ENCODE assay signal across 26 cellular contexts in the genomic region with DNA sequence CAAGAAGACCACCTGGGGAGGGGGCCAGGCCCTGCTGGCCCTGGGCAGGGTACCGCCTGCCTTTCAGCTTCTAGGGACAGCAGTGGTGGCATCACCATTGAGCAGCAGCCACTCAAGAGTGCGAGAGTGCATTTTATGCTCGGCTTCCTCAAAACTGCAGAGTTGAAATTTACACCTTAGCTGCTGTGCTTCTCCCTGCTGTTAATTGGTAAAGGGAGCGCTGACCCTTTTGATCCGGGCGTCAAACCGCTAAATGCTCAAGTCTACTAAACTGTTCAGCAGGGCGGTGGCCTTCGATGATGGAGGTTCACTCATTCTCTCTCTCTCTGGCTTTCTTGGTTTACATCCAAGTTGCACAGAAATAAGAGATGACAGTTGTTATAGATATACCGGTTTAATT.
DNase-seq lines count a peak whose midpoint lies in the region; FAIRE-seq and TF ChIP-seq lines count a peak whose summit lies in the region.
"Had no signal": no experiment of that assay in that cellular context is flagged by ENCODE, and none has a peak within 500 bp of the region (broad histone marks: within the 10 kb centered on the region; RNA-seq: fewer than 3 reads in every experiment).

No MANE protein-coding gene starts in this region.

- no peaks in the 10 kb centered on the region for H3K9me3 ChIP-seq in H9 (ENCODE audit: control insufficient read depth, low read depth, low read length)
- no peaks in the 10 kb centered on the region for H3K9me3 ChIP-seq in H1 (ENCODE audit: insufficient read depth in 2 of 2, low read depth in 1 of 2, low read length in 1 of 2)
- H3K9me3 ChIP-seq: A549 had no signal

- H3K27ac ChIP-seq in H9 (ENCODE audit: insufficient read length, low read depth, low read length) (no peak overlapping the region), H1 (ENCODE audit: low read depth, low read length) (no peak overlapping the region)
- H3K27ac ChIP-seq: A549; BLaER1 treated with 17β-estradiol and CSF1 and Interleukin-3, amounts not matched to agents 10 nM and 100 nM had no signal

- no peak for TF ChIP-seq CTCF in H9 (conservative IDR thresholded peaks at IDR 0.05)
- TF ChIP-seq CTCF in H1 (IDR thresholded peaks at IDR 0.05; ENCODE audit: control extremely low read depth in 1 of 3, insufficient read depth in 1 of 3, low read depth in 1 of 3, low read length in 3 of 3): no peak

- H3K79me1 ChIP-seq in H9 (ENCODE audit: insufficient read depth, low read depth, low read length, poor library complexity, severe bottlenecking) (no peaks in the 10 kb centered on the region), H1 (ENCODE audit: low read depth, low read length) (no peaks in the 10 kb centered on the region)

- H4K20me1 ChIP-seq in H9 (ENCODE audit: control insufficient read depth, insufficient read depth, insufficient read length) (no peaks in the 10 kb centered on the region), H1 (replicated peaks in 1 of 2; ENCODE audit: control insufficient read depth in 1 of 2, insufficient read depth in 2 of 2, low read length in 2 of 2) (no peaks in the 10 kb centered on the region)
- H4K20me1 ChIP-seq: BLaER1 treated with 17β-estradiol and CSF1 and Interleukin-3, amounts not matched to agents 10 nM and 100 nM had no signal

- H4K91ac ChIP-seq in H9 (ENCODE audit: insufficient read length, low read depth, low read length): no peak overlapping the region
- H4K91ac ChIP-seq in H1 (replicated peaks; ENCODE audit: insufficient read length, low read length): no peak overlapping the region

- CTCF ChIA-PET in H1 (lab: Charles Lee; ENCODE audit: partially characterized antibody): interaction anchor here (0.7 to 2.2 kb wide), 9 partner anchors 11 to 763 kb away, joined by 3 to 6 read pairs (median 4); no protein-coding TSS in a partner anchor

- H2AK5ac ChIP-seq in H9 (ENCODE audit: insufficient read length, low read length) (no peak overlapping the region), H1 (ENCODE audit: low read depth, low read length) (no peak overlapping the region)

- H3T11ph ChIP-seq in H9 (ENCODE audit: low read length): no peak overlapping the region

- FAIRE-seq in H1 (lab: Jason Lieb, UNC): no peak
- FAIRE-seq: A549, GM12891, GM18507 had no signal

- H4K5ac ChIP-seq in H9 (ENCODE audit: insufficient read length, low read depth, low read length) (no peak overlapping the region), H1 (ENCODE audit: insufficient read length, low read depth, low read length) (no peak overlapping the region)

- H3K23ac ChIP-seq in H9 (ENCODE audit: insufficient read length, low read depth, low read length) (no peak overlapping the region), H1 (ENCODE audit: insufficient read length) (no peak overlapping the region)

- H3K9ac ChIP-seq in H9 (ENCODE audit: extremely low read depth, insufficient read length, low read length): no peak overlapping the region
- no peak overlapping the region for H3K9ac ChIP-seq in H1 (replicated peaks in 1 of 4; ENCODE audit: extremely low read depth in 1 of 4, low read depth in 3 of 4, low read length in 3 of 4)
- H3K9ac ChIP-seq: BLaER1 treated with 17β-estradiol and CSF1 and Interleukin-3, amounts not matched to agents 10 nM and 100 nM had no signal

- H3K56ac ChIP-seq in H9 (ENCODE audit: insufficient read length, low read depth, low read length) (no peak overlapping the region), H1 (replicated peaks; ENCODE audit: insufficient read length, low read depth, low read length) (no peak overlapping the region)

- H3K4me3 ChIP-seq in H1 (ENCODE audit: extremely low read depth in 1 of 4, insufficient read depth in 2 of 4, low read depth in 3 of 4, low read length in 4 of 4): no peak overlapping the region
- H3K4me3 ChIP-seq: A549; BLaER1 treated with 17β-estradiol and CSF1 and Interleukin-3, amounts not matched to agents 10 nM and 100 nM had no signal

- no peak overlapping the region for H3K4me3 Mint-ChIP-seq in H9
- H3K4me3 Mint-ChIP-seq: CD4-positive, alpha-beta T cell had no signal

- H3K27me3 ChIP-seq in H9 (ENCODE audit: insufficient read depth, low read length) (peaks cover 61% of the 10 kb centered on the region), H1 (replicated peaks in 1 of 4; ENCODE audit: control insufficient read depth in 3 of 4, extremely low read depth in 1 of 4, insufficient read depth in 3 of 4, low read length in 3 of 4) (peaks cover 5 to 46% (median 32%) of the 10 kb centered on the region in 4 experiments)
- H3K27me3 ChIP-seq: BE2C had no signal

- H2AFZ ChIP-seq in H9 (ENCODE audit: low read length) (no peak overlapping the region), H1 (ENCODE audit: low read length) (no peak overlapping the region)

- TF ChIP-seq POLR2A in H1 (IDR thresholded peaks at IDR 0.05; ENCODE audit: control extremely low read depth in 1 of 2, low read depth in 2 of 2, low read length in 2 of 2): no peak

- H3K27ac Mint-ChIP-seq in H9: no peak overlapping the region
- H3K27ac Mint-ChIP-seq: CD4-positive, alpha-beta T cell; CD8-positive, alpha-beta memory T cell had no signal

- H2BK15ac ChIP-seq in H9 (ENCODE audit: low read depth, low read length): no peak overlapping the region
- no peak overlapping the region for H2BK15ac ChIP-seq in H1 (ENCODE audit: low read length)

- no peaks in the 10 kb centered on the region for H3K36me3 ChIP-seq in H1 (ENCODE audit: control insufficient read depth in 2 of 4, insufficient read depth in 4 of 4, low read length in 3 of 4)
- H3K36me3 ChIP-seq: BE2C; BLaER1 treated with 17β-estradiol and CSF1 and Interleukin-3, amounts not matched to agents 10 nM and 100 nM had no signal

- H3K4ac ChIP-seq in H9 (ENCODE audit: low read depth, low read length) (no peak overlapping the region), H1 (replicated peaks; ENCODE audit: insufficient read length, low read depth, low read length) (no peak overlapping the region)

- no peak overlapping the region for H2BK120ac ChIP-seq in H9 (ENCODE audit: low read depth, low read length, poor library complexity, severe bottlenecking)
- H2BK120ac ChIP-seq in H1 (replicated peaks; ENCODE audit: low read depth, low read length): peak overlapping the region; percentile 50

- H3K79me2 ChIP-seq in H9 (ENCODE audit: insufficient read depth, low read length) (no peaks in the 10 kb centered on the region), H1 (ENCODE audit: control insufficient read depth in 1 of 2, insufficient read depth in 2 of 2, low read length in 2 of 2) (no peaks in the 10 kb centered on the region)

- peaks cover 19% of the 10 kb centered on the region for H3K4me1 ChIP-seq in H9 (ENCODE audit: insufficient read depth, low read length)
- H3K4me1 ChIP-seq in H1 (replicated peaks in 1 of 4; ENCODE audit: control insufficient read depth in 3 of 4, insufficient read depth in 4 of 4, low read length in 3 of 4): peaks cover 22 to 65% (median 48%) of the 10 kb centered on the region in 4 experiments
- H3K4me1 ChIP-seq: A549, BE2C had no signal

- H3K14ac ChIP-seq in H9 (ENCODE audit: insufficient read depth, low read length) (no peak overlapping the region), H1 (ENCODE audit: insufficient read length) (no peak overlapping the region)

- H3K18ac ChIP-seq in H9 (ENCODE audit: insufficient read length, low read depth, low read length) (no peak overlapping the region), H1 (ENCODE audit: extremely low read depth, low read length) (no peak overlapping the region; the same call in 1 of the 2 replicates)

- H3K4me2 ChIP-seq in H9 (ENCODE audit: insufficient read depth, insufficient read length, low read length) (peak overlapping the region; percentile 6), H1 (ENCODE audit: insufficient read depth in 1 of 2, low read depth in 2 of 2, low read length in 2 of 2) (peak overlapping the region in 1 of 2 experiments; percentile 20; a peak in 2 of 4 replicates)
- H3K4me2 ChIP-seq: A549; BLaER1 treated with 17β-estradiol and CSF1 and Interleukin-3, amounts not matched to agents 10 nM and 100 nM had no signal

- TF ChIP-seq EP300 in H1 (IDR thresholded peaks at IDR 0.05; ENCODE audit: borderline replicate concordance in 1 of 2, low read depth in 2 of 2, low read length in 2 of 2): no peak

- no peaks in the 10 kb centered on the region for H3K36me3 Mint-ChIP-seq in H9 (ENCODE audit: insufficient read depth in 1 of 3, low read depth in 3 of 3)
- H3K36me3 Mint-ChIP-seq: CD14-positive monocyte; CD8-positive, alpha-beta memory T cell had no signal

- H3K23me2 ChIP-seq in H9 (ENCODE audit: insufficient read length, low read depth, low read length, poor library complexity, severe bottlenecking): peaks cover 4% of the 10 kb centered on the region
- H3K23me2 ChIP-seq in H1 (ENCODE audit: low read depth, low read length): no peaks in the 10 kb centered on the region; the same call in 1 of the 2 replicates

- DNase-seq in NCI-H2171 treated with DMSO at 0.1 percent for 48 hours (lab: John Stamatoyannopoulos, UW) (peak; percentile 54), NCI-H2171 (lab: John Stamatoyannopoulos, UW) (no peak), H9 (no peak), H1 (ENCODE audit: low read depth in 1 of 2, low spot score in 2 of 2) (no peak), retina (peak; percentile 56), NCI-H226 (no peak), activated T-cell treated with anti-CD3 and anti-CD28 coated beads for 4 hours (no peak), epidermal melanocyte (ENCODE audit: insufficient read length, low spot score) (no peak)
- DNase-seq: 8988T; ACHN; AML-193; BE2C; Calu3; CD4-positive, alpha-beta T cell; CD8-positive, alpha-beta memory T cell; COR-L47; DMS53; DMS79 treated with DMSO at 0.1 percent for 48 hours; GF-D8; GOT3; H7 had no signal

- H4K8ac ChIP-seq in H9 (replicated peaks; ENCODE audit: insufficient read length, low read depth, low read length) (no peak overlapping the region), H1 (ENCODE audit: extremely low read depth, insufficient read depth, low read length) (no peak overlapping the region)

- WGBS in H9 (ENCODE audit: extremely low coverage, insufficient read length, low lambda C conversion rate): no CpG with 5 or more reads among the region's 10 CpGs
- 47% methylated on average over 10 of the region's 10 CpGs; no CpG with 5 or more reads in 1 of the 2 experiments for WGBS in H1 (ENCODE audit: extremely low coverage in 1 of 2, insufficient coverage in 1 of 2, insufficient read length in 1 of 2, insufficient replicate concordance in 2 of 2, low coverage in 1 of 2, low lambda C conversion rate in 2 of 2, missing lambda C conversion rate in 1 of 2), 2 experiments

- H2BK12ac ChIP-seq in H9 (ENCODE audit: insufficient read length, low read depth, low read length) (no peak overlapping the region), H1 (ENCODE audit: low read depth, low read length) (no peak overlapping the region)

- POLR2A ChIA-PET in H1 (lab: Charles Lee; ENCODE audit: partially characterized antibody): interaction anchor here (1.4 to 3.3 kb wide), 2 partner anchors 16 to 19 kb away, joined by 6 to 17 read pairs; no protein-coding TSS in a partner anchor

- no peak for TF ChIP-seq RAD21 in H1 (IDR thresholded peaks at IDR 0.05 in 1 of 2, conservative IDR thresholded peaks at IDR 0.05 in 1 of 2; ENCODE audit: low read depth in 2 of 2, low read length in 2 of 2)

- H2BK20ac ChIP-seq in H9 (ENCODE audit: low read depth, low read length, poor library complexity, severe bottlenecking): no peak overlapping the region
- H2BK20ac ChIP-seq in H1 (ENCODE audit: low read length): no peak overlapping the region

- peaks cover 89 to 90% of the 10 kb centered on the region in 2 experiments for H3K4me1 Mint-ChIP-seq in H9
- H3K4me1 Mint-ChIP-seq: CD14-positive monocyte; CD8-positive, alpha-beta memory T cell had no signal

- H2BK5ac ChIP-seq in H9 (ENCODE audit: insufficient read length, low read length) (no peak overlapping the region), H1 (ENCODE audit: low read depth, low read length) (no peak overlapping the region)

- peaks cover 2% of the 10 kb centered on the region; the same call in 1 of the 2 replicates for H3K27me3 Mint-ChIP-seq in H9 (ENCODE audit: low read depth)

- H3K9me3 Mint-ChIP-seq in H9: peaks cover 0 to 1% of the 10 kb centered on the region in 2 experiments; a peak in 2 of 5 replicates
- H3K9me3 Mint-ChIP-seq: CD4-positive, alpha-beta T cell had no signal

Comparison
In these comparisons a context has a peak if more than half of its experiments do, and no peak if none do; other contexts are left out.
1. DNase-seq: peak in NCI-H2171 treated with DMSO at 0.1 percent for 48 hours (single experiment) and retina (single experiment); none in NCI-H2171 (single experiment), H9 (single experiment), H1 (0 of 2), NCI-H226 (single experiment), activated T-cell treated with anti-CD3 and anti-CD28 coated beads for 4 hours (single experiment) and epidermal melanocyte (single experiment).